In the genomic region with DNA sequence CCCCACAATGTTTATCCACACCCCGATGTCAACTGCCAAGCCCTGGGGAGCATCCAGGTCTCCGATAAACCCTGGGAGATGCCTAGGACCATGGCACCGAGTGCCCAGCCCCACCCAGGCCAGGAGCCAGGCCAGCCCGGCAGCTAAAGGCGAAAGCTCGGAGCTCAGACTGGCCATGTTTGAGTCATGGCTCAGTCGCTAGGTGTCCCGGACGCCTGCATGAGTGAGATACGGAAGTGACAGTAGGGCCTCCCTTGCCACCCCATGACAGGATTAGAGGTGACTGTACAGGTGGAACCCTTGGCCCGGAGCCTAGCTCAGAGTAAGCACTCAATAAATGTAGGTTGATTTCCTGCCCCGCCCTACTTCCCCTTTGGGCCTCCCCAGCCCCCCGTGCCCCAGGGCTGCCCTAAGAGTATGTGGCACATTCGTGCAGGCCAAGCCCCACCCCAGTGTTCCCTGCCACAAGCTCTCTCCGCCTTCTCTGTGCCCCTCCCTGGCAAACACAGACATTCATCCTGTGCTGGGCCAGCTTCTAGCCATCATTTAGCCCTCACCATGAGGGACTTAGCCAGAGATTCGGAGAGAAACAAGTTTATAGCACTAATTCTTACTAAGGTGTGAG, we compare ENCODE assay signal across 1 cellular context.
TF ChIP-seq lines count a peak whose summit lies in the region.

No MANE protein-coding gene starts in this region.

TF ChIP-seq in HepG2, 621 proteins besides CTCF, POLR2A, EP300 and RAD21 (continues in another document):
- TF ChIP-seq, protein P1, sequence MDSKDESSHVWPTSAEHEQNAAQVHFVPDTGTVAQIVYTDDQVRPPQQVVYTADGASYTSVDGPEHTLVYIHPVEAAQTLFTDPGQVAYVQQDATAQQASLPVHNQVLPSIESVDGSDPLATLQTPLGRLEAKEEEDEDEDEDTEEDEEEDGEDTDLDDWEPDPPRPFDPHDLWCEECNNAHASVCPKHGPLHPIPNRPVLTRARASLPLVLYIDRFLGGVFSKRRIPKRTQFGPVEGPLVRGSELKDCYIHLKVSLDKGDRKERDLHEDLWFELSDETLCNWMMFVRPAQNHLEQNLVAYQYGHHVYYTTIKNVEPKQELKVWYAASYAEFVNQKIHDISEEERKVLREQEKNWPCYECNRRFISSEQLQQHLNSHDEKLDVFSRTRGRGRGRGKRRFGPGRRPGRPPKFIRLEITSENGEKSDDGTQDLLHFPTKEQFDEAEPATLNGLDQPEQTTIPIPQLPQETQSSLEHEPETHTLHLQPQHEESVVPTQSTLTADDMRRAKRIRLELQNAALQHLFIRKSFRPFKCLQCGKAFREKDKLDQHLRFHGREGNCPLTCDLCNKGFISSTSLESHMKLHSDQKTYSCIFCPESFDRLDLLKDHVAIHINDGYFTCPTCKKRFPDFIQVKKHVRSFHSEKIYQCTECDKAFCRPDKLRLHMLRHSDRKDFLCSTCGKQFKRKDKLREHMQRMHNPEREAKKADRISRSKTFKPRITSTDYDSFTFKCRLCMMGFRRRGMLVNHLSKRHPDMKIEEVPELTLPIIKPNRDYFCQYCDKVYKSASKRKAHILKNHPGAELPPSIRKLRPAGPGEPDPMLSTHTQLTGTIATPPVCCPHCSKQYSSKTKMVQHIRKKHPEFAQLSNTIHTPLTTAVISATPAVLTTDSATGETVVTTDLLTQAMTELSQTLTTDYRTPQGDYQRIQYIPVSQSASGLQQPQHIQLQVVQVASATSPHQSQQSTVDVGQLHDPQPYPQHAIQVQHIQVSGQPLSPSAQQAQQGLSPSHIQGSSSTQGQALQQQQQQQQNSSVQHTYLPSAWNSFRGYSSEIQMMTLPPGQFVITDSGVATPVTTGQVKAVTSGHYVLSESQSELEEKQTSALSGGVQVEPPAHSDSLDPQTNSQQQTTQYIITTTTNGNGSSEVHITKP (CRISPR knock-in tag; IDR thresholded peaks at IDR 0.05; ENCODE audit: low read depth): 0 out of 2 replicates have a peak, but pooled peaks have one; percentile 40
- TF ChIP-seq ELF3 (CRISPR knock-in tag; IDR thresholded peaks at IDR 0.05) (peak; percentile 76), KLF12 (CRISPR knock-in tag; IDR thresholded peaks at IDR 0.05; ENCODE audit: borderline replicate concordance) (0 out of 2 replicates have a peak, but pooled peaks have one; percentile 21), CREB1 (IDR thresholded peaks at IDR 0.05) (no peak), CREB1 (CRISPR knock-in tag; IDR thresholded peaks at IDR 0.05) (no peak), HOXA3 (CRISPR knock-in tag; IDR thresholded peaks at IDR 0.05) (peak; percentile 47; the same call in 1 of the 2 replicates), NCOA5 (CRISPR knock-in tag; IDR thresholded peaks at IDR 0.05) (no peak), SRSF1 (optimal IDR thresholded peaks at IDR 0.05; ENCODE audit: low read depth, low read length) (peak; percentile 34), KDM5B (CRISPR knock-in tag; IDR thresholded peaks at IDR 0.05; ENCODE audit: borderline replicate concordance) (0 out of 2 replicates have a peak, but pooled peaks have one; percentile 28), MLLT10 (CRISPR knock-in tag; IDR thresholded peaks at IDR 0.05) (no peak), SAP130 (CRISPR knock-in tag; IDR thresholded peaks at IDR 0.05; ENCODE audit: low read depth) (peak; percentile 82), SP1 (IDR thresholded peaks at IDR 0.05) (no peak), SP1 (CRISPR knock-in tag; IDR thresholded peaks at IDR 0.05) (no peak; the same call in 1 of the 2 replicates), SNAPC2 (CRISPR knock-in tag; IDR thresholded peaks at IDR 0.05) (no peak), ZKSCAN8 (CRISPR knock-in tag; IDR thresholded peaks at IDR 0.05; ENCODE audit: borderline replicate concordance) (no peak), ZNF274 (CRISPR knock-in tag; IDR thresholded peaks at IDR 0.05) (peak; percentile 59; the same call in 1 of the 2 replicates), PAX8 (CRISPR knock-in tag; IDR thresholded peaks at IDR 0.05; ENCODE audit: borderline replicate concordance) (no peak), ZNF547 (CRISPR knock-in tag; IDR thresholded peaks at IDR 0.05) (0 out of 2 replicates have a peak, but pooled peaks have one; percentile 35), ZHX2 (IDR thresholded peaks at IDR 0.05; ENCODE audit: low read depth) (no peak), ZHX2 (CRISPR knock-in tag; IDR thresholded peaks at IDR 0.05; ENCODE audit: borderline replicate concordance) (no peak), RBFOX2 (IDR thresholded peaks at IDR 0.05; ENCODE audit: low read depth, low read length) (0 out of 2 replicates have a peak, but pooled peaks have one; percentile 26), ZNF678 (CRISPR knock-in tag; IDR thresholded peaks at IDR 0.05) (no peak), ELF1 (CRISPR knock-in tag; IDR thresholded peaks at IDR 0.05) (peak; percentile 75), BRD4 (CRISPR knock-in tag; IDR thresholded peaks at IDR 0.05) (0 out of 2 replicates have a peak, but pooled peaks have one; percentile 63), EED (CRISPR knock-in tag; IDR thresholded peaks at IDR 0.05) (0 out of 2 replicates have a peak, but pooled peaks have one; percentile 31), ZFX (CRISPR knock-in tag; IDR thresholded peaks at IDR 0.05; ENCODE audit: low read depth) (peak; percentile 69), PHF21A (CRISPR knock-in tag; IDR thresholded peaks at IDR 0.05) (peak; percentile 15; the same call in 1 of the 2 replicates), SOX13 (IDR thresholded peaks at IDR 0.05) (no peak), SOX13 (CRISPR knock-in tag; conservative IDR thresholded peaks at IDR 0.05 in 1 of 2, IDR thresholded peaks at IDR 0.05 in 1 of 2) (0 out of 4 replicates have a peak, but pooled peaks of 1 of the 2 experiments have one; percentile 16), ZNF660 (CRISPR knock-in tag; IDR thresholded peaks at IDR 0.05; ENCODE audit: borderline replicate concordance, low read depth) (no peak), CC2D1A (CRISPR knock-in tag; IDR thresholded peaks at IDR 0.05) (no peak), PHF8 (CRISPR knock-in tag; IDR thresholded peaks at IDR 0.05) (peak; percentile 50; the same call in 1 of the 2 replicates), FOSL2 (CRISPR knock-in tag; IDR thresholded peaks at IDR 0.05) (peak; percentile 60; the same call in 1 of the 2 replicates), TMF1 (CRISPR knock-in tag; IDR thresholded peaks at IDR 0.05; ENCODE audit: low read depth) (no peak), ESRRA (CRISPR knock-in tag; IDR thresholded peaks at IDR 0.05; ENCODE audit: low read depth) (no peak), HOMEZ (CRISPR knock-in tag; IDR thresholded peaks at IDR 0.05; ENCODE audit: low read depth) (no peak)
- TF ChIP-seq, protein P2, sequence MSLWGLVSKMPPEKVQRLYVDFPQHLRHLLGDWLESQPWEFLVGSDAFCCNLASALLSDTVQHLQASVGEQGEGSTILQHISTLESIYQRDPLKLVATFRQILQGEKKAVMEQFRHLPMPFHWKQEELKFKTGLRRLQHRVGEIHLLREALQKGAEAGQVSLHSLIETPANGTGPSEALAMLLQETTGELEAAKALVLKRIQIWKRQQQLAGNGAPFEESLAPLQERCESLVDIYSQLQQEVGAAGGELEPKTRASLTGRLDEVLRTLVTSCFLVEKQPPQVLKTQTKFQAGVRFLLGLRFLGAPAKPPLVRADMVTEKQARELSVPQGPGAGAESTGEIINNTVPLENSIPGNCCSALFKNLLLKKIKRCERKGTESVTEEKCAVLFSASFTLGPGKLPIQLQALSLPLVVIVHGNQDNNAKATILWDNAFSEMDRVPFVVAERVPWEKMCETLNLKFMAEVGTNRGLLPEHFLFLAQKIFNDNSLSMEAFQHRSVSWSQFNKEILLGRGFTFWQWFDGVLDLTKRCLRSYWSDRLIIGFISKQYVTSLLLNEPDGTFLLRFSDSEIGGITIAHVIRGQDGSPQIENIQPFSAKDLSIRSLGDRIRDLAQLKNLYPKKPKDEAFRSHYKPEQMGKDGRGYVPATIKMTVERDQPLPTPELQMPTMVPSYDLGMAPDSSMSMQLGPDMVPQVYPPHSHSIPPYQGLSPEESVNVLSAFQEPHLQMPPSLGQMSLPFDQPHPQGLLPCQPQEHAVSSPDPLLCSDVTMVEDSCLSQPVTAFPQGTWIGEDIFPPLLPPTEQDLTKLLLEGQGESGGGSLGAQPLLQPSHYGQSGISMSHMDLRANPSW (CRISPR knock-in tag; IDR thresholded peaks at IDR 0.05; ENCODE audit: borderline replicate concordance): no peak
- TF ChIP-seq, protein P3, sequence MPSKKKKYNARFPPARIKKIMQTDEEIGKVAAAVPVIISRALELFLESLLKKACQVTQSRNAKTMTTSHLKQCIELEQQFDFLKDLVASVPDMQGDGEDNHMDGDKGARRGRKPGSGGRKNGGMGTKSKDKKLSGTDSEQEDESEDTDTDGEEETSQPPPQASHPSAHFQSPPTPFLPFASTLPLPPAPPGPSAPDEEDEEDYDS (CRISPR knock-in tag; IDR thresholded peaks at IDR 0.05): peak; percentile 15; the same call in 1 of the 2 replicates
- TF ChIP-seq, protein P4, sequence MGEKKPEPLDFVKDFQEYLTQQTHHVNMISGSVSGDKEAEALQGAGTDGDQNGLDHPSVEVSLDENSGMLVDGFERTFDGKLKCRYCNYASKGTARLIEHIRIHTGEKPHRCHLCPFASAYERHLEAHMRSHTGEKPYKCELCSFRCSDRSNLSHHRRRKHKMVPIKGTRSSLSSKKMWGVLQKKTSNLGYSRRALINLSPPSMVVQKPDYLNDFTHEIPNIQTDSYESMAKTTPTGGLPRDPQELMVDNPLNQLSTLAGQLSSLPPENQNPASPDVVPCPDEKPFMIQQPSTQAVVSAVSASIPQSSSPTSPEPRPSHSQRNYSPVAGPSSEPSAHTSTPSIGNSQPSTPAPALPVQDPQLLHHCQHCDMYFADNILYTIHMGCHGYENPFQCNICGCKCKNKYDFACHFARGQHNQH (CRISPR knock-in tag; IDR thresholded peaks at IDR 0.05): no peak
- TF ChIP-seq, protein P5, sequence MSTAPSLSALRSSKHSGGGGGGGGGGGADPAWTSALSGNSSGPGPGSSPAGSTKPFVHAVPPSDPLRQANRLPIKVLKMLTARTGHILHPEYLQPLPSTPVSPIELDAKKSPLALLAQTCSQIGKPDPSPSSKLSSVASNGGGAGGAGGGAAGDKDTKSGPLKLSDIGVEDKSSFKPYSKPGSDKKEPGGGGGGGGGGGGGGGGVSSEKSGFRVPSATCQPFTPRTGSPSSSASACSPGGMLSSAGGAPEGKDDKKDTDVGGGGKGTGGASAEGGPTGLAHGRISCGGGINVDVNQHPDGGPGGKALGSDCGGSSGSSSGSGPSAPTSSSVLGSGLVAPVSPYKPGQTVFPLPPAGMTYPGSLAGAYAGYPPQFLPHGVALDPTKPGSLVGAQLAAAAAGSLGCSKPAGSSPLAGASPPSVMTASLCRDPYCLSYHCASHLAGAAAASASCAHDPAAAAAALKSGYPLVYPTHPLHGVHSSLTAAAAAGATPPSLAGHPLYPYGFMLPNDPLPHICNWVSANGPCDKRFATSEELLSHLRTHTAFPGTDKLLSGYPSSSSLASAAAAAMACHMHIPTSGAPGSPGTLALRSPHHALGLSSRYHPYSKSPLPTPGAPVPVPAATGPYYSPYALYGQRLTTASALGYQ (CRISPR knock-in tag; IDR thresholded peaks at IDR 0.05): no peak
